1 cellular context compared by ENCODE assay signal in the genomic region with DNA sequence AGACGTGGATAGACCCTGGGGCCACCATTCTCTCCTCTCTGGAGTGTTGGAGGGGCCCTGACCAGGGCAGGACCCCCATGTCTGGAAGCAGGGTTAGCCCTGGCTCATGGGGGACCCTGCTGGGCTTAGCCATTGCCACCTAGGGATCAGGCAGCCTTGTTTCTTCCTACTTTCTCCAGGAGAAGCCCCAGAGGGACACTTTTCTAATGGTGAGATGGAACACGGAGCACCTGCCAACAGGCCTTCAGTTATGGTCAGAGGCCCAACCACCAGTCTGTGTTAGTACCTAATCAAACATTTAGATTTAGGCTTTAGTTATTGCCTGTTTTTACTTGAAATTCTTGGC.
TF ChIP-seq lines count a peak whose summit lies in the region.

No MANE protein-coding gene starts in this region.

TF ChIP-seq in neural cell, 6 proteins besides CTCF, POLR2A, EP300 and RAD21:
- TF ChIP-seq SMC3 (conservative IDR thresholded peaks at IDR 0.05; ENCODE audit: poor library complexity) (no peak), POLR2AphosphoS5 (IDR thresholded peaks at IDR 0.05) (no peak), MXI1 (conservative IDR thresholded peaks at IDR 0.05; ENCODE audit: poor library complexity, severe bottlenecking) (no peak), EZH2 (IDR thresholded peaks at IDR 0.05; ENCODE audit: borderline replicate concordance, insufficient read depth, low read length, poor library complexity, severe bottlenecking) (no peak), TAF1 (IDR thresholded peaks at IDR 0.05; ENCODE audit: low read depth) (no peak)
- TF ChIP-seq, protein P1, sequence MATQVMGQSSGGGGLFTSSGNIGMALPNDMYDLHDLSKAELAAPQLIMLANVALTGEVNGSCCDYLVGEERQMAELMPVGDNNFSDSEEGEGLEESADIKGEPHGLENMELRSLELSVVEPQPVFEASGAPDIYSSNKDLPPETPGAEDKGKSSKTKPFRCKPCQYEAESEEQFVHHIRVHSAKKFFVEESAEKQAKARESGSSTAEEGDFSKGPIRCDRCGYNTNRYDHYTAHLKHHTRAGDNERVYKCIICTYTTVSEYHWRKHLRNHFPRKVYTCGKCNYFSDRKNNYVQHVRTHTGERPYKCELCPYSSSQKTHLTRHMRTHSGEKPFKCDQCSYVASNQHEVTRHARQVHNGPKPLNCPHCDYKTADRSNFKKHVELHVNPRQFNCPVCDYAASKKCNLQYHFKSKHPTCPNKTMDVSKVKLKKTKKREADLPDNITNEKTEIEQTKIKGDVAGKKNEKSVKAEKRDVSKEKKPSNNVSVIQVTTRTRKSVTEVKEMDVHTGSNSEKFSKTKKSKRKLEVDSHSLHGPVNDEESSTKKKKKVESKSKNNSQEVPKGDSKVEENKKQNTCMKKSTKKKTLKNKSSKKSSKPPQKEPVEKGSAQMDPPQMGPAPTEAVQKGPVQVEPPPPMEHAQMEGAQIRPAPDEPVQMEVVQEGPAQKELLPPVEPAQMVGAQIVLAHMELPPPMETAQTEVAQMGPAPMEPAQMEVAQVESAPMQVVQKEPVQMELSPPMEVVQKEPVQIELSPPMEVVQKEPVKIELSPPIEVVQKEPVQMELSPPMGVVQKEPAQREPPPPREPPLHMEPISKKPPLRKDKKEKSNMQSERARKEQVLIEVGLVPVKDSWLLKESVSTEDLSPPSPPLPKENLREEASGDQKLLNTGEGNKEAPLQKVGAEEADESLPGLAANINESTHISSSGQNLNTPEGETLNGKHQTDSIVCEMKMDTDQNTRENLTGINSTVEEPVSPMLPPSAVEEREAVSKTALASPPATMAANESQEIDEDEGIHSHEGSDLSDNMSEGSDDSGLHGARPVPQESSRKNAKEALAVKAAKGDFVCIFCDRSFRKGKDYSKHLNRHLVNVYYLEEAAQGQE (IDR thresholded peaks at IDR 0.05; ENCODE audit: borderline replicate concordance), result no peak
TF ChIP-seq in neural cell: peak in this region for 0.
